ENCODE assay signal across 3 cellular contexts in the genomic region with DNA sequence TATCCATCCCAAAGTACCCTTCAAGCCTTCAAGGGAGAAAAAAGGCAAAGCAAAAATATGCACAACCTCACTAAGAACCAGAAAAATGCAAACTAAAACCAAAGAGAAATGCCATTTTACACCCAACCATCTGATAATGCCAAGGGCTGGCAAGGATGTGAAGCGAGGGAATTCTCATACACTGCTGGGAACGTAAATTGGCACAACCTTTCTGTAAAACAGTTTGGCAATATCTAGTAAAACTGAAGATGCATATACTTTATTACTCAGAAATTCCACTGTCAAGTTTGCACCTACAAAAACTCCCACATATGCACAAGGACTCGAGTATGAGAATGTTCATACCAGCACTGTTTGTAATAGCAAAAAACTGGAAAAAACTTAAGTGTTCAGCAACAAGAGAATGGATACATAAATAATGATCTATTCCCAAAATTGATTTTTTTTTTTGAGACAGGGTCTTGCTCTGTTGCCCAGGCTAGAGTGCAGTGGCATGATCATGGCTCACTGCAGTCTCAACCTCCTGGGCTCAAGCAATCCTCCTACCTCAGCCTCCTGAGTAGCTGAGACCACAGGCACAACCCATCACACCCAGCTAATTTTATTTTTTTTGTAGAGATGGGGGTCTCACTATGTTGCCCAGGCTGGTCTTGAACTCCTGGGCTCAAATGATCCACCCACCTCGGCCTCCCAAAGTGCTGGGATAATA.
A peak's percentile ranks its signal among the peaks of the same experiment; 100 is the strongest.
TF ChIP-seq lines count a peak whose summit lies in the region.

No MANE protein-coding gene starts in this region.

TF ChIP-seq in HEK293, 187 proteins besides CTCF, POLR2A, EP300 and RAD21:
- TF ChIP-seq ZNF121 (tag by site-specific recombination; IDR thresholded peaks at IDR 0.05): peak; percentile 86

TF ChIP-seq in WTC11, 78 proteins besides CTCF, POLR2A, EP300 and RAD21:
- TF ChIP-seq ZNF121 (CRISPR knock-in tag; IDR thresholded peaks at IDR 0.05): peak; percentile 70; the same call in 1 of the 2 replicates

TF ChIP-seq in K562, 482 proteins besides CTCF, POLR2A, EP300 and RAD21:
- TF ChIP-seq ZNF121 (CRISPR knock-in tag; conservative IDR thresholded peaks at IDR 0.05): 0 out of 2 replicates have a peak, but pooled peaks have one; percentile 32
